ENCODE assay signal across 1 cellular context in the genomic region with DNA sequence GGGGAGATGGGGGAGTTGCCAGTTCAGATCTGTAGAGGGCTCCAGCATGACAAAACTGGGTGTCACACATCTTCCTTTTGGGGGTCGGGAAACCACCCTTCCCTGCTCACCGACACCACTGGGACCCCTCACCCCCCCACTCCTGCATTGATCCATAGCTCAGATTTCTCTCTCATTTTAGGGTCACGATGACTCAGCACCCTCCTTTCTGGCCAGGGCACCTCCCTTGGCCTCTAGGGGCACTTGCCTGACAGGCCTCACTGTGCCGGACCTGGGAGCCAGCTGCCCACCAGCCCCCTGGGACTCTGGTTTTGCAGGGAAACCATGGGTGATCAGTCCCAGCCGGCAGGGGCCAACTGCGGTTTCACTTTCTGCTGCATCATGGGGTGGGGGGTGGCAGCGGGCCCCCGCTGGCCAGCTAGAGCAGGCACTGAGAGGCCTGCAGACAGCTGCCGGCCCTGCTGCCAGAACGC.
TF ChIP-seq lines count a peak whose summit lies in the region.

No MANE protein-coding gene starts in this region.

TF ChIP-seq in GM12878, 131 proteins besides CTCF, POLR2A, EP300 and RAD21 (continued from another document and continues in another):
- TF ChIP-seq, protein P1, sequence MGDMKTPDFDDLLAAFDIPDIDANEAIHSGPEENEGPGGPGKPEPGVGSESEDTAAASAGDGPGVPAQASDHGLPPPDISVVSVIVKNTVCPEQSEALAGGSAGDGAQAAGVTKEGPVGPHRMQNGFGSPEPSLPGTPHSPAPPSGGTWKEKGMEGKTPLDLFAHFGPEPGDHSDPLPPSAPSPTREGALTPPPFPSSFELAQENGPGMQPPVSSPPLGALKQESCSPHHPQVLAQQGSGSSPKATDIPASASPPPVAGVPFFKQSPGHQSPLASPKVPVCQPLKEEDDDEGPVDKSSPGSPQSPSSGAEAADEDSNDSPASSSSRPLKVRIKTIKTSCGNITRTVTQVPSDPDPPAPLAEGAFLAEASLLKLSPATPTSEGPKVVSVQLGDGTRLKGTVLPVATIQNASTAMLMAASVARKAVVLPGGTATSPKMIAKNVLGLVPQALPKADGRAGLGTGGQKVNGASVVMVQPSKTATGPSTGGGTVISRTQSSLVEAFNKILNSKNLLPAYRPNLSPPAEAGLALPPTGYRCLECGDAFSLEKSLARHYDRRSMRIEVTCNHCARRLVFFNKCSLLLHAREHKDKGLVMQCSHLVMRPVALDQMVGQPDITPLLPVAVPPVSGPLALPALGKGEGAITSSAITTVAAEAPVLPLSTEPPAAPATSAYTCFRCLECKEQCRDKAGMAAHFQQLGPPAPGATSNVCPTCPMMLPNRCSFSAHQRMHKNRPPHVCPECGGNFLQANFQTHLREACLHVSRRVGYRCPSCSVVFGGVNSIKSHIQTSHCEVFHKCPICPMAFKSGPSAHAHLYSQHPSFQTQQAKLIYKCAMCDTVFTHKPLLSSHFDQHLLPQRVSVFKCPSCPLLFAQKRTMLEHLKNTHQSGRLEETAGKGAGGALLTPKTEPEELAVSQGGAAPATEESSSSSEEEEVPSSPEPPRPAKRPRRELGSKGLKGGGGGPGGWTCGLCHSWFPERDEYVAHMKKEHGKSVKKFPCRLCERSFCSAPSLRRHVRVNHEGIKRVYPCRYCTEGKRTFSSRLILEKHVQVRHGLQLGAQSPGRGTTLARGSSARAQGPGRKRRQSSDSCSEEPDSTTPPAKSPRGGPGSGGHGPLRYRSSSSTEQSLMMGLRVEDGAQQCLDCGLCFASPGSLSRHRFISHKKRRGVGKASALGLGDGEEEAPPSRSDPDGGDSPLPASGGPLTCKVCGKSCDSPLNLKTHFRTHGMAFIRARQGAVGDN (IDR thresholded peaks at IDR 0.05) = peak; percentile 81
- no peak for TF ChIP-seq KDM1A (IDR thresholded peaks at IDR 0.05; ENCODE audit: borderline replicate concordance)
- TF ChIP-seq MTA2 (IDR thresholded peaks at IDR 0.05; ENCODE audit: low read depth) = peak; percentile 89
- TF ChIP-seq NR2C2 (IDR thresholded peaks at IDR 0.05; ENCODE audit: borderline replicate concordance, control insufficient read depth, insufficient read length, low read depth) = no peak
- TF ChIP-seq JUND (IDR thresholded peaks at IDR 0.05; ENCODE audit: low read depth, low read length) = peak; percentile 41; the same call in 1 of the 2 replicates
- peak; percentile 85; the same call in 1 of the 2 replicates for TF ChIP-seq ZNF207 (IDR thresholded peaks at IDR 0.05; ENCODE audit: borderline replicate concordance)
- no peak for TF ChIP-seq YBX1 (IDR thresholded peaks at IDR 0.05)
- TF ChIP-seq PAX8 (IDR thresholded peaks at IDR 0.05) = no peak
- peak; percentile 97 for TF ChIP-seq TCF12 (IDR thresholded peaks at IDR 0.05; ENCODE audit: low read depth, low read length)
- TF ChIP-seq, protein P2, sequence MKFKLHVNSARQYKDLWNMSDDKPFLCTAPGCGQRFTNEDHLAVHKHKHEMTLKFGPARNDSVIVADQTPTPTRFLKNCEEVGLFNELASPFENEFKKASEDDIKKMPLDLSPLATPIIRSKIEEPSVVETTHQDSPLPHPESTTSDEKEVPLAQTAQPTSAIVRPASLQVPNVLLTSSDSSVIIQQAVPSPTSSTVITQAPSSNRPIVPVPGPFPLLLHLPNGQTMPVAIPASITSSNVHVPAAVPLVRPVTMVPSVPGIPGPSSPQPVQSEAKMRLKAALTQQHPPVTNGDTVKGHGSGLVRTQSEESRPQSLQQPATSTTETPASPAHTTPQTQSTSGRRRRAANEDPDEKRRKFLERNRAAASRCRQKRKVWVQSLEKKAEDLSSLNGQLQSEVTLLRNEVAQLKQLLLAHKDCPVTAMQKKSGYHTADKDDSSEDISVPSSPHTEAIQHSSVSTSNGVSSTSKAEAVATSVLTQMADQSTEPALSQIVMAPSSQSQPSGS (IDR thresholded peaks at IDR 0.05; ENCODE audit: low read length) = peak; percentile 47; the same call in 1 of the 2 replicates
- TF ChIP-seq NFIC (IDR thresholded peaks at IDR 0.05; ENCODE audit: low read depth, low read length) = peak; percentile 85
- TF ChIP-seq ZNF384 (IDR thresholded peaks at IDR 0.05; ENCODE audit: borderline replicate concordance, low read depth, low read length) = no peak
- TF ChIP-seq BMI1 (IDR thresholded peaks at IDR 0.05; ENCODE audit: borderline replicate concordance) = peak; percentile 60
- no peak for TF ChIP-seq SREBF1 (IDR thresholded peaks at IDR 0.05; ENCODE audit: low read length)
- TF ChIP-seq, protein P3, sequence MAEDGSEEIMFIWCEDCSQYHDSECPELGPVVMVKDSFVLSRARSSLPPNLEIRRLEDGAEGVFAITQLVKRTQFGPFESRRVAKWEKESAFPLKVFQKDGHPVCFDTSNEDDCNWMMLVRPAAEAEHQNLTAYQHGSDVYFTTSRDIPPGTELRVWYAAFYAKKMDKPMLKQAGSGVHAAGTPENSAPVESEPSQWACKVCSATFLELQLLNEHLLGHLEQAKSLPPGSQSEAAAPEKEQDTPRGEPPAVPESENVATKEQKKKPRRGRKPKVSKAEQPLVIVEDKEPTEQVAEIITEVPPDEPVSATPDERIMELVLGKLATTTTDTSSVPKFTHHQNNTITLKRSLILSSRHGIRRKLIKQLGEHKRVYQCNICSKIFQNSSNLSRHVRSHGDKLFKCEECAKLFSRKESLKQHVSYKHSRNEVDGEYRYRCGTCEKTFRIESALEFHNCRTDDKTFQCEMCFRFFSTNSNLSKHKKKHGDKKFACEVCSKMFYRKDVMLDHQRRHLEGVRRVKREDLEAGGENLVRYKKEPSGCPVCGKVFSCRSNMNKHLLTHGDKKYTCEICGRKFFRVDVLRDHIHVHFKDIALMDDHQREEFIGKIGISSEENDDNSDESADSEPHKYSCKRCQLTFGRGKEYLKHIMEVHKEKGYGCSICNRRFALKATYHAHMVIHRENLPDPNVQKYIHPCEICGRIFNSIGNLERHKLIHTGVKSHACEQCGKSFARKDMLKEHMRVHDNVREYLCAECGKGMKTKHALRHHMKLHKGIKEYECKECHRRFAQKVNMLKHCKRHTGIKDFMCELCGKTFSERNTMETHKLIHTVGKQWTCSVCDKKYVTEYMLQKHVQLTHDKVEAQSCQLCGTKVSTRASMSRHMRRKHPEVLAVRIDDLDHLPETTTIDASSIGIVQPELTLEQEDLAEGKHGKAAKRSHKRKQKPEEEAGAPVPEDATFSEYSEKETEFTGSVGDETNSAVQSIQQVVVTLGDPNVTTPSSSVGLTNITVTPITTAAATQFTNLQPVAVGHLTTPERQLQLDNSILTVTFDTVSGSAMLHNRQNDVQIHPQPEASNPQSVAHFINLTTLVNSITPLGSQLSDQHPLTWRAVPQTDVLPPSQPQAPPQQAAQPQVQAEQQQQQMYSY (CRISPR knock-in tag; IDR thresholded peaks at IDR 0.05) = no peak
- TF ChIP-seq RB1 (IDR thresholded peaks at IDR 0.05; ENCODE audit: borderline replicate concordance) = peak; percentile 80; the same call in 1 of the 2 replicates
- peak; percentile 79 for TF ChIP-seq CREM (IDR thresholded peaks at IDR 0.05; ENCODE audit: low read depth)
- no peak; the same call in 1 of the 2 replicates for TF ChIP-seq POLR2AphosphoS5 (IDR thresholded peaks at IDR 0.05; ENCODE audit: low read length)
- peak; percentile 98 for TF ChIP-seq DPF2 (IDR thresholded peaks at IDR 0.05)
- no peak for TF ChIP-seq RBBP5 (conservative IDR thresholded peaks at IDR 0.05)
- TF ChIP-seq, protein P4, sequence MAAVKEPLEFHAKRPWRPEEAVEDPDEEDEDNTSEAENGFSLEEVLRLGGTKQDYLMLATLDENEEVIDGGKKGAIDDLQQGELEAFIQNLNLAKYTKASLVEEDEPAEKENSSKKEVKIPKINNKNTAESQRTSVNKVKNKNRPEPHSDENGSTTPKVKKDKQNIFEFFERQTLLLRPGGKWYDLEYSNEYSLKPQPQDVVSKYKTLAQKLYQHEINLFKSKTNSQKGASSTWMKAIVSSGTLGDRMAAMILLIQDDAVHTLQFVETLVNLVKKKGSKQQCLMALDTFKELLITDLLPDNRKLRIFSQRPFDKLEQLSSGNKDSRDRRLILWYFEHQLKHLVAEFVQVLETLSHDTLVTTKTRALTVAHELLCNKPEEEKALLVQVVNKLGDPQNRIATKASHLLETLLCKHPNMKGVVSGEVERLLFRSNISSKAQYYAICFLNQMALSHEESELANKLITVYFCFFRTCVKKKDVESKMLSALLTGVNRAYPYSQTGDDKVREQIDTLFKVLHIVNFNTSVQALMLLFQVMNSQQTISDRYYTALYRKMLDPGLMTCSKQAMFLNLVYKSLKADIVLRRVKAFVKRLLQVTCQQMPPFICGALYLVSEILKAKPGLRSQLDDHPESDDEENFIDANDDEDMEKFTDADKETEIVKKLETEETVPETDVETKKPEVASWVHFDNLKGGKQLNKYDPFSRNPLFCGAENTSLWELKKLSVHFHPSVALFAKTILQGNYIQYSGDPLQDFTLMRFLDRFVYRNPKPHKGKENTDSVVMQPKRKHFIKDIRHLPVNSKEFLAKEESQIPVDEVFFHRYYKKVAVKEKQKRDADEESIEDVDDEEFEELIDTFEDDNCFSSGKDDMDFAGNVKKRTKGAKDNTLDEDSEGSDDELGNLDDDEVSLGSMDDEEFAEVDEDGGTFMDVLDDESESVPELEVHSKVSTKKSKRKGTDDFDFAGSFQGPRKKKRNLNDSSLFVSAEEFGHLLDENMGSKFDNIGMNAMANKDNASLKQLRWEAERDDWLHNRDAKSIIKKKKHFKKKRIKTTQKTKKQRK (IDR thresholded peaks at IDR 0.05; ENCODE audit: low read depth, low read length) = no peak
- no peak for TF ChIP-seq GABPA (IDR thresholded peaks at IDR 0.05; ENCODE audit: low read depth)
- peak; percentile 95 for TF ChIP-seq TBL1XR1 (IDR thresholded peaks at IDR 0.05; ENCODE audit: low read depth, low read length)
- TF ChIP-seq ZNF217 (IDR thresholded peaks at IDR 0.05) = peak; percentile 81
- TF ChIP-seq, protein P5, sequence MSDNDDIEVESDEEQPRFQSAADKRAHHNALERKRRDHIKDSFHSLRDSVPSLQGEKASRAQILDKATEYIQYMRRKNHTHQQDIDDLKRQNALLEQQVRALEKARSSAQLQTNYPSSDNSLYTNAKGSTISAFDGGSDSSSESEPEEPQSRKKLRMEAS (IDR thresholded peaks at IDR 0.05; ENCODE audit: low read depth, low read length) = peak; percentile 69
- no peak for TF ChIP-seq HDAC2 (IDR thresholded peaks at IDR 0.05)
- TF ChIP-seq CBX3 (IDR thresholded peaks at IDR 0.05; ENCODE audit: borderline replicate concordance, low read depth) = no peak
- TF ChIP-seq, protein P6, sequence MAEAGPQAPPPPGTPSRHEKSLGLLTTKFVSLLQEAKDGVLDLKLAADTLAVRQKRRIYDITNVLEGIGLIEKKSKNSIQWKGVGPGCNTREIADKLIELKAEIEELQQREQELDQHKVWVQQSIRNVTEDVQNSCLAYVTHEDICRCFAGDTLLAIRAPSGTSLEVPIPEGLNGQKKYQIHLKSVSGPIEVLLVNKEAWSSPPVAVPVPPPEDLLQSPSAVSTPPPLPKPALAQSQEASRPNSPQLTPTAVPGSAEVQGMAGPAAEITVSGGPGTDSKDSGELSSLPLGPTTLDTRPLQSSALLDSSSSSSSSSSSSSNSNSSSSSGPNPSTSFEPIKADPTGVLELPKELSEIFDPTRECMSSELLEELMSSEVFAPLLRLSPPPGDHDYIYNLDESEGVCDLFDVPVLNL (IDR thresholded peaks at IDR 0.05; ENCODE audit: low read depth, low read length) = no peak
- no peak for TF ChIP-seq ZBTB40 (IDR thresholded peaks at IDR 0.05; ENCODE audit: borderline replicate concordance)
- TF ChIP-seq ZNF274 (IDR thresholded peaks at IDR 0.05; ENCODE audit: insufficient read depth, insufficient read length) = no peak
- peak; percentile 81 for TF ChIP-seq NBN (IDR thresholded peaks at IDR 0.05)
- TF ChIP-seq MTA3 (IDR thresholded peaks at IDR 0.05; ENCODE audit: borderline replicate concordance, low read length) = peak; percentile 82
- TF ChIP-seq MYC (IDR thresholded peaks at IDR 0.05; ENCODE audit: insufficient read depth, insufficient read length, insufficient replicate concordance, low read length, severe bottlenecking) = no peak
- no peak for TF ChIP-seq NRF1 (conservative IDR thresholded peaks at IDR 0.05; ENCODE audit: low read depth, low read length)
- peak; percentile 98 for TF ChIP-seq IKZF1 (conservative IDR thresholded peaks at IDR 0.05)
- TF ChIP-seq HDGF (IDR thresholded peaks at IDR 0.05) = no peak; the same call in 1 of the 2 replicates
- TF ChIP-seq, protein P7, sequence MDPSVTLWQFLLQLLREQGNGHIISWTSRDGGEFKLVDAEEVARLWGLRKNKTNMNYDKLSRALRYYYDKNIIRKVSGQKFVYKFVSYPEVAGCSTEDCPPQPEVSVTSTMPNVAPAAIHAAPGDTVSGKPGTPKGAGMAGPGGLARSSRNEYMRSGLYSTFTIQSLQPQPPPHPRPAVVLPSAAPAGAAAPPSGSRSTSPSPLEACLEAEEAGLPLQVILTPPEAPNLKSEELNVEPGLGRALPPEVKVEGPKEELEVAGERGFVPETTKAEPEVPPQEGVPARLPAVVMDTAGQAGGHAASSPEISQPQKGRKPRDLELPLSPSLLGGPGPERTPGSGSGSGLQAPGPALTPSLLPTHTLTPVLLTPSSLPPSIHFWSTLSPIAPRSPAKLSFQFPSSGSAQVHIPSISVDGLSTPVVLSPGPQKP (IDR thresholded peaks at IDR 0.05; ENCODE audit: low read depth, low read length) = no peak
- TF ChIP-seq CHD4 (IDR thresholded peaks at IDR 0.05) = no peak
- TF ChIP-seq SREBF2 (IDR thresholded peaks at IDR 0.05; ENCODE audit: low read length) = no peak
- TF ChIP-seq, protein P8, sequence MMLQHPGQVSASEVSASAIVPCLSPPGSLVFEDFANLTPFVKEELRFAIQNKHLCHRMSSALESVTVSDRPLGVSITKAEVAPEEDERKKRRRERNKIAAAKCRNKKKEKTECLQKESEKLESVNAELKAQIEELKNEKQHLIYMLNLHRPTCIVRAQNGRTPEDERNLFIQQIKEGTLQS (IDR thresholded peaks at IDR 0.05; ENCODE audit: borderline replicate concordance, extremely low read depth, low read depth, low read length) = no peak
